8 cellular contexts compared by ENCODE assay signal in the genomic region with DNA sequence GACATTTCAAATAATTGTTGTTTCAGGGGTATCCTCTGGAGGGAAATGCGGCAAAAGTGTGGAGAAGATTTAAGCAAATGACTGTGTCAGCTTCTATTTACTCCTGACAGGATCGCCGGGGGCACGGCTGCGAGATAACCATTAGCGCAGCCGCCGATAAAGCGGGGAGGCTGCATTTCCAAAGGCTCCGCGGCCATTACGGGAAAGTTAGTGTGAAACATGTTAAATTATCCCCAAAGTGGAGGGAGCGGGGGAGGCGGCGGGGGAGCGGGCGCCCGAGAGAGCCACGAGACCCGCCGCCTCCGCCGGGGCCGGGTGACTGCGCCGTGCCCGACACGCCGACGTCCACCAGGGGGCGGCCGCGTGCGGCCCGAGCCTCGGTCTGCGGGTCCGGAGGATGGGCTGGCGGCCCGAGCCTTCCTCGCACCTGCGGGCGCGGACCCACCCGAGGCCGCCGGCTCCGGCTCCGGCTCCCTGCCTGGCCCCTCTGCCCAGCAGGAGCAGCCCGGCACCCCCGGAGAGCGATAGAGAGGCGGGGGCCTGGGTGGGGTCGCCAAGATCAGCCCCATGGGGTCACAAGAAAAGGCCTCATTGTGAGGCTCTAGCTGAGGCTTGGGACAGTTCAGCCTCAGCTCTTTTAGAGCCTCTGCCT.
DNase-seq lines count a peak whose midpoint lies in the region; ATAC-seq, FAIRE-seq and TF ChIP-seq lines count a peak whose summit lies in the region.

No MANE protein-coding gene starts in this region.

- peak; percentile 95 for ATAC-seq in activated CD4-positive, alpha-beta T cell treated with anti-CD3 and anti-CD28 coated beads for 36 hours
- peak; percentile 80 to 88 for ATAC-seq in natural killer cell treated with Interleukin-12 subunit alpha and Interleukin-12 subunit beta and Interleukin-15 and Interleukin-18, amount 100 ng/mL, for 72 hours
- no peak for ATAC-seq in GM19351 (IDR thresholded peaks at IDR 0.05; ENCODE audit: unreplicated experiment)

- no peak overlapping the region for H3K14ac ChIP-seq in H9 (ENCODE audit: insufficient read depth, low read length)

- H3K4me1 ChIP-seq in H9 (ENCODE audit: insufficient read depth, low read length), result peaks cover 5% of the 10 kb centered on the region; the same call in 1 of the 2 replicates

- H4K20me1 ChIP-seq in H9 (ENCODE audit: control insufficient read depth, insufficient read depth, insufficient read length), result no peaks in the 10 kb centered on the region

- POLR2A ChIA-PET in activated CD4-positive, alpha-beta T cell treated with anti-CD3 and anti-CD28 coated beads for 36 hours (lab: Charles Lee), result no interaction called here

- peak overlapping the region in 1 of 2 experiments; percentile 71; a peak in 3 of 5 replicates for H3K4me3 Mint-ChIP-seq in H9
- no peak overlapping the region for H3K4me3 Mint-ChIP-seq in activated CD4-positive, alpha-beta T cell treated with anti-CD3 and anti-CD28 coated beads for 36 hours
- no peak overlapping the region for H3K4me3 Mint-ChIP-seq in natural killer cell treated with Interleukin-12 subunit alpha and Interleukin-12 subunit beta and Interleukin-15 and Interleukin-18, amount 100 ng/mL, for 72 hours

- no peak overlapping the region for H3T11ph ChIP-seq in H9 (ENCODE audit: low read length)

- H3K9ac ChIP-seq in H9 (ENCODE audit: extremely low read depth, insufficient read length, low read length), result no peak overlapping the region

- no peak overlapping the region for H2AK5ac ChIP-seq in H9 (ENCODE audit: insufficient read length, low read length)

- H3K56ac ChIP-seq in H9 (ENCODE audit: insufficient read length, low read depth, low read length), result no peak overlapping the region

- TF ChIP-seq CTCF in H9 (conservative IDR thresholded peaks at IDR 0.05), result peak; percentile 96

- H3K27me3 Mint-ChIP-seq in H9 (ENCODE audit: low read depth), result peaks cover 95% of the 10 kb centered on the region
- peaks cover 64% of the 10 kb centered on the region for H3K27me3 Mint-ChIP-seq in activated CD4-positive, alpha-beta T cell treated with anti-CD3 and anti-CD28 coated beads for 36 hours
- H3K27me3 Mint-ChIP-seq in natural killer cell treated with Interleukin-12 subunit alpha and Interleukin-12 subunit beta and Interleukin-15 and Interleukin-18, amount 100 ng/mL, for 72 hours, result peaks cover 49 to 58% of the 10 kb centered on the region in 2 donors

- H3K27ac ChIP-seq in H9 (ENCODE audit: insufficient read length, low read depth, low read length), result no peak overlapping the region

- CTCF ChIA-PET in activated CD4-positive, alpha-beta T cell treated with anti-CD3 and anti-CD28 coated beads for 36 hours (lab: Charles Lee), result interaction anchor here (0.7 to 2.9 kb wide), 9 partner anchors 10 to 208 kb away, joined by 3 to 10 read pairs (median 5); no protein-coding TSS in a partner anchor

- no peak overlapping the region for H3K18ac ChIP-seq in H9 (ENCODE audit: insufficient read length, low read depth, low read length)

- H3K4me1 Mint-ChIP-seq in H9, result peaks cover 18 to 22% of the 10 kb centered on the region in 2 experiments
- H3K4me1 Mint-ChIP-seq in activated CD4-positive, alpha-beta T cell treated with anti-CD3 and anti-CD28 coated beads for 36 hours, result peaks cover 3% of the 10 kb centered on the region
- peaks cover 0 to 8% of the 10 kb centered on the region in 2 donors for H3K4me1 Mint-ChIP-seq in natural killer cell treated with Interleukin-12 subunit alpha and Interleukin-12 subunit beta and Interleukin-15 and Interleukin-18, amount 100 ng/mL, for 72 hours (ENCODE audit: low read depth in 2 of 2)

- H2AFZ ChIP-seq in H9 (ENCODE audit: low read length), result no peak overlapping the region

- H3K4ac ChIP-seq in H9 (ENCODE audit: low read depth, low read length), result no peak overlapping the region

- H2BK20ac ChIP-seq in H9 (ENCODE audit: low read depth, low read length, poor library complexity, severe bottlenecking), result no peak overlapping the region

- H3K23me2 ChIP-seq in H9 (ENCODE audit: insufficient read length, low read depth, low read length, poor library complexity, severe bottlenecking), result no peaks in the 10 kb centered on the region

- H3K9me3 Mint-ChIP-seq in H9, result no peaks in the 10 kb centered on the region; a peak in 2 of 5 replicates
- no peaks in the 10 kb centered on the region for H3K9me3 Mint-ChIP-seq in activated CD4-positive, alpha-beta T cell treated with anti-CD3 and anti-CD28 coated beads for 36 hours (ENCODE audit: low read depth)
- no peaks in the 10 kb centered on the region for H3K9me3 Mint-ChIP-seq in natural killer cell treated with Interleukin-12 subunit alpha and Interleukin-12 subunit beta and Interleukin-15 and Interleukin-18, amount 100 ng/mL, for 72 hours

- H3K79me1 ChIP-seq in H9 (ENCODE audit: insufficient read depth, low read depth, low read length, poor library complexity, severe bottlenecking), result no peaks in the 10 kb centered on the region

- no peak overlapping the region for H2BK5ac ChIP-seq in H9 (ENCODE audit: insufficient read length, low read length)

- no peak overlapping the region for H4K5ac ChIP-seq in H9 (ENCODE audit: insufficient read length, low read depth, low read length)

- no peak overlapping the region for H4K91ac ChIP-seq in H9 (ENCODE audit: insufficient read length, low read depth, low read length)

- H4K8ac ChIP-seq in H9 (replicated peaks; ENCODE audit: insufficient read length, low read depth, low read length), result no peak overlapping the region

- H2BK120ac ChIP-seq in H9 (ENCODE audit: low read depth, low read length, poor library complexity, severe bottlenecking), result no peak overlapping the region

- no peaks in the 10 kb centered on the region for H3K9me3 ChIP-seq in H9 (ENCODE audit: control insufficient read depth, low read depth, low read length)

- H3K4me2 ChIP-seq in H9 (ENCODE audit: insufficient read depth, insufficient read length, low read length), result peak overlapping the region; percentile 58

- no peak overlapping the region for H2BK12ac ChIP-seq in H9 (ENCODE audit: insufficient read length, low read depth, low read length)

- H2BK15ac ChIP-seq in H9 (ENCODE audit: low read depth, low read length), result no peak overlapping the region

- DNase-seq in AG08396 (ENCODE audit: low spot score) (peak; percentile 82), H9 (peak; percentile 71), dermis blood vessel endothelial cell (peak; percentile 37), urothelium cell line (ENCODE audit: low spot score) (peak; percentile 87), posterior vena cava (ENCODE audit: low spot score) (no peak)
- DNase-seq in activated CD4-positive, alpha-beta T cell treated with anti-CD3 and anti-CD28 coated beads for 36 hours, result peak; percentile 81
- peak; percentile 72 for DNase-seq in natural killer cell treated with Interleukin-12 subunit alpha and Interleukin-12 subunit beta and Interleukin-15 and Interleukin-18, amount 100 ng/mL, for 72 hours (ENCODE audit: low spot score)

- no CpG with 5 or more reads among the region's 54 CpGs for WGBS in H9 (ENCODE audit: extremely low coverage, insufficient read length, low lambda C conversion rate)

- no peak for FAIRE-seq in urothelium cell line (lab: Jason Lieb, UNC)

- H3K23ac ChIP-seq in H9 (ENCODE audit: insufficient read length, low read depth, low read length), result no peak overlapping the region

- intact Hi-C loops in activated CD4-positive, alpha-beta T cell treated with anti-CD3 and anti-CD28 coated beads for 36 hours (cut with DNase I, micrococcal nuclease), result loop anchor here (1.0 to 2.0 kb wide), 4 partner anchors 72 to 208 kb away; no protein-coding TSS in a partner anchor
- intact Hi-C loops in posterior vena cava (cut with DNase I), result no loop called here

- no peaks in the 10 kb centered on the region for H3K36me3 Mint-ChIP-seq in H9 (ENCODE audit: insufficient read depth in 1 of 3, low read depth in 3 of 3)
- no peaks in the 10 kb centered on the region for H3K36me3 Mint-ChIP-seq in activated CD4-positive, alpha-beta T cell treated with anti-CD3 and anti-CD28 coated beads for 36 hours (ENCODE audit: low read depth)
- H3K36me3 Mint-ChIP-seq in natural killer cell treated with Interleukin-12 subunit alpha and Interleukin-12 subunit beta and Interleukin-15 and Interleukin-18, amount 100 ng/mL, for 72 hours, result no peaks in the 10 kb centered on the region

- peaks cover 9% of the 10 kb centered on the region; the same call in 1 of the 2 replicates for H3K27me3 ChIP-seq in H9 (ENCODE audit: insufficient read depth, low read length)

- H3K27ac Mint-ChIP-seq in H9, result no peak overlapping the region
- no peak overlapping the region for H3K27ac Mint-ChIP-seq in activated CD4-positive, alpha-beta T cell treated with anti-CD3 and anti-CD28 coated beads for 36 hours
- no peak overlapping the region for H3K27ac Mint-ChIP-seq in natural killer cell treated with Interleukin-12 subunit alpha and Interleukin-12 subunit beta and Interleukin-15 and Interleukin-18, amount 100 ng/mL, for 72 hours

- no peaks in the 10 kb centered on the region for H3K79me2 ChIP-seq in H9 (ENCODE audit: insufficient read depth, low read length)

Comparison
In these comparisons a context has a peak if more than half of its experiments do, and no peak if none do; other contexts are left out.
1. intact Hi-C loops: an anchor here in activated CD4-positive, alpha-beta T cell treated with anti-CD3 and anti-CD28 coated beads for 36 hours (1.0 to 2.0 kb wide); none called in posterior vena cava.